In genomic region chr11:66617148-66617814, GRCh38 we compare ENCODE assay signal across 8 cellular contexts. TPM values are rescaled to one million over a fixed set of nuclear protein-coding genes. Genes with fewer than 3 reads are reported as not detected.
DNase-seq lines count a peak whose midpoint lies in the region; ATAC-seq, FAIRE-seq and TF ChIP-seq lines count a peak whose summit lies in the region.

No MANE protein-coding gene starts in this region.

- peaks cover 37% of the 10 kb centered on the region for H3K36me3 ChIP-seq in A673 (ENCODE audit: insufficient read depth, low read length, poor library complexity, severe bottlenecking)
- H3K36me3 ChIP-seq in RWPE2 (ENCODE audit: low read depth) = peaks cover 47% of the 10 kb centered on the region
- H3K36me3 ChIP-seq in naive thymus-derived CD4-positive, alpha-beta T cell (ENCODE audit: control insufficient read depth in 2 of 3, insufficient read depth in 3 of 3, low read length in 3 of 3) = peaks cover 0 to 11% (median 0%) of the 10 kb centered on the region in 3 experiments

- H3K4me1 ChIP-seq in A673 (ENCODE audit: insufficient read depth, low read length, poor library complexity, severe bottlenecking) = peaks cover 22% of the 10 kb centered on the region
- peaks cover 12% of the 10 kb centered on the region for H3K4me1 ChIP-seq in RWPE2 (ENCODE audit: insufficient read depth, poor library complexity, severe bottlenecking)
- H3K4me1 ChIP-seq in naive thymus-derived CD4-positive, alpha-beta T cell (ENCODE audit: control insufficient read depth in 2 of 2, insufficient read depth in 2 of 2, low read length in 2 of 2) = peaks cover 36 to 37% of the 10 kb centered on the region in 2 donors

- peak; percentile 18 for ATAC-seq in GM18907 (IDR thresholded peaks at IDR 0.05; ENCODE audit: unreplicated experiment)
- ATAC-seq in RWPE2 (ENCODE audit: low read depth) = peak; percentile 10; the same call in 2 of the 3 replicates
- no peak for ATAC-seq in effector memory CD8-positive, alpha-beta T cell (replicated peaks)
- ATAC-seq in naive thymus-derived CD4-positive, alpha-beta T cell = no peak
- no peak for ATAC-seq in HG03378 (IDR thresholded peaks at IDR 0.05; ENCODE audit: unreplicated experiment)

- H3K4me3 ChIP-seq in A673 (ENCODE audit: low read depth, low read length, poor library complexity, severe bottlenecking) = peak overlapping the region; percentile 80
- peak overlapping the region; percentile 55 for H3K4me3 ChIP-seq in RWPE2 (ENCODE audit: severe bottlenecking)
- peak overlapping the region; percentile 97 for H3K4me3 ChIP-seq in naive thymus-derived CD4-positive, alpha-beta T cell (ENCODE audit: low read length)

- H3K9me3 ChIP-seq in A673 (ENCODE audit: low read depth, low read length, poor library complexity, severe bottlenecking) = no peaks in the 10 kb centered on the region
- no peaks in the 10 kb centered on the region for H3K9me3 ChIP-seq in RWPE2 (ENCODE audit: severe bottlenecking)
- no peaks in the 10 kb centered on the region for H3K9me3 ChIP-seq in naive thymus-derived CD4-positive, alpha-beta T cell (ENCODE audit: control insufficient read depth in 2 of 3, low read length in 3 of 3)

- no peaks in the 10 kb centered on the region for H3K9me3 Mint-ChIP-seq in effector memory CD8-positive, alpha-beta T cell
- H3K9me3 Mint-ChIP-seq in naive thymus-derived CD4-positive, alpha-beta T cell = peaks cover 0 to 10% (median 0%) of the 10 kb centered on the region in 11 donors

- intact Hi-C loops in A673 (cut with micrococcal nuclease; ENCODE audit: unreplicated experiment) = loop anchor here (2.0 kb wide), 1 partner anchor 22 kb away; the partner anchor contains the start of gene RBM4
- intact Hi-C loops in naive thymus-derived CD4-positive, alpha-beta T cell (cut with micrococcal nuclease) = loop anchor here (2.0 to 10.0 kb wide), 10 partner anchors 40 to 1195 kb away; partner anchors contain the start of genes KDM2A (in 2 of the 2), ACTN3 (in 1 of the 2), CDK2AP2 (in 1 of the 2) and DPP3 (in 1 of the 2)

- TF ChIP-seq CTCF in A673 (conservative IDR thresholded peaks at IDR 0.05; ENCODE audit: low read depth, low read length) = no peak
- no peak for TF ChIP-seq CTCF in RWPE2 (IDR thresholded peaks at IDR 0.05; ENCODE audit: poor library complexity, severe bottlenecking)

- H3K36me3 Mint-ChIP-seq in effector memory CD8-positive, alpha-beta T cell (ENCODE audit: insufficient read depth) = peaks cover 59% of the 10 kb centered on the region
- H3K36me3 Mint-ChIP-seq in naive thymus-derived CD4-positive, alpha-beta T cell = peaks cover 4 to 37% (median 17%) of the 10 kb centered on the region in 5 donors

- H3K4me3 Mint-ChIP-seq in effector memory CD8-positive, alpha-beta T cell = peak overlapping the region; percentile 97 to 99
- H3K4me3 Mint-ChIP-seq in naive thymus-derived CD4-positive, alpha-beta T cell = peak overlapping the region; percentile 86 to 99 (median 98)

- no TSS peak for BruUV-seq in A673 (replicated peaks; lab: Mats Ljungman, UMichigan)

- H3K27me3 ChIP-seq in A673 (replicated peaks; ENCODE audit: insufficient read depth, low read depth, low read length, poor library complexity) = no peaks in the 10 kb centered on the region
- no peaks in the 10 kb centered on the region for H3K27me3 ChIP-seq in RWPE2 (ENCODE audit: insufficient read depth, poor library complexity, severe bottlenecking)
- H3K27me3 ChIP-seq in naive thymus-derived CD4-positive, alpha-beta T cell (ENCODE audit: control insufficient read depth in 2 of 2, insufficient read depth in 2 of 2, low read length in 2 of 2) = no peaks in the 10 kb centered on the region

- POLR2A ChIA-PET in A673 (lab: Charles Lee; ENCODE audit: low non-redundant PET) = interaction anchor here (0.5 kb wide), 1 partner anchor 24 kb away, joined by 4 read pairs; no protein-coding TSS in a partner anchor
- POLR2A ChIA-PET in naive thymus-derived CD4-positive, alpha-beta T cell (lab: Charles Lee) = interaction anchor here (0.6 to 12.0 kb wide), 31 partner anchors 8 to 1012 kb away, joined by 3 to 376 read pairs (median 4); partner anchors contain the start of genes ACTN3, CCDC87, CCS and CTSF

- peaks cover 52 to 64% of the 10 kb centered on the region in 2 donors for H3K4me1 Mint-ChIP-seq in effector memory CD8-positive, alpha-beta T cell (ENCODE audit: low read depth in 2 of 2)
- peaks cover 32 to 62% (median 52%) of the 10 kb centered on the region in 7 donors for H3K4me1 Mint-ChIP-seq in naive thymus-derived CD4-positive, alpha-beta T cell

- peak overlapping the region; percentile 94 for H3K27ac ChIP-seq in A673 (ENCODE audit: low read depth, low read length, poor library complexity, severe bottlenecking)
- peak overlapping the region; percentile 58 for H3K27ac ChIP-seq in RWPE2 (ENCODE audit: poor library complexity, severe bottlenecking)
- H3K27ac ChIP-seq in naive thymus-derived CD4-positive, alpha-beta T cell (ENCODE audit: low read depth, low read length) = peak overlapping the region; percentile 83

- H3K27me3 Mint-ChIP-seq in effector memory CD8-positive, alpha-beta T cell = no peaks in the 10 kb centered on the region
- peaks cover 0 to 3% (median 0%) of the 10 kb centered on the region in 5 donors for H3K27me3 Mint-ChIP-seq in naive thymus-derived CD4-positive, alpha-beta T cell

- DNase-seq in A673 (ENCODE audit: low spot score) = no peak
- DNase-seq in RWPE2 (ENCODE audit: low spot score) = no peak
- peak in 1 of 3 experiments; percentile 24 for DNase-seq in effector memory CD8-positive, alpha-beta T cell
- DNase-seq in naive thymus-derived CD4-positive, alpha-beta T cell = peak in 4 of 9 donors; percentile 28 to 59 (median 34)
- DNase-seq in NCI-H226 = no peak
- no peak for DNase-seq in HTR-8/SVneo (ENCODE audit: insufficient read length, low spot score)

- peak overlapping the region; percentile 98 to 100 for H3K27ac Mint-ChIP-seq in effector memory CD8-positive, alpha-beta T cell
- peak overlapping the region; percentile 96 to 99 (median 98) for H3K27ac Mint-ChIP-seq in naive thymus-derived CD4-positive, alpha-beta T cell

- CTCF ChIA-PET in A673 (lab: Charles Lee) = no interaction called here
- CTCF ChIA-PET in naive thymus-derived CD4-positive, alpha-beta T cell (lab: Charles Lee) = interaction anchor here (1.0 to 2.4 kb wide), 4 partner anchors 21 to 61 kb away, joined by 3 to 15 read pairs (median 9); partner anchors contain the start of genes RBM4 and RBM4B

- FAIRE-seq in HTR-8/SVneo (lab: Jason Lieb, UNC) = no peak

RNA-seq across cellular contexts. Expression of gene RBM14, which starts 0.9 kb away (rescaled TPM):
- 152 and 162 TPM in 2 replicates for total RNA-seq in A673 (2021)
- total RNA-seq in naive thymus-derived CD4-positive, alpha-beta T cell = 100 to 1,000 TPM; 165 to 543 (median 192) TPM
- polyA plus RNA-seq in naive thymus-derived CD4-positive, alpha-beta T cell = 100 to 1,000 TPM in 1 of 2 donors, 10 to 100 TPM in 1; 76.9 to 107 TPM

RNA-seq across cellular contexts. Expression of gene RBM4, which starts 21.2 kb away (rescaled TPM):
- total RNA-seq in A673 (2021) = 238 and 245 TPM in 2 replicates
- 100 to 1,000 TPM; 139 to 239 (median 198) TPM for total RNA-seq in naive thymus-derived CD4-positive, alpha-beta T cell
- 100 to 1,000 TPM; 266 to 284 TPM for polyA plus RNA-seq in naive thymus-derived CD4-positive, alpha-beta T cell

RNA-seq across cellular contexts. Expression of gene CCS, which starts 24.3 kb away (rescaled TPM):
- 43.8 and 56.8 TPM in 2 replicates for total RNA-seq in A673 (2021)
- total RNA-seq in naive thymus-derived CD4-positive, alpha-beta T cell = 10 to 100 TPM; 32.8 to 63.5 (median 42.5) TPM
- 10 to 100 TPM; 42.4 to 52.3 TPM for polyA plus RNA-seq in naive thymus-derived CD4-positive, alpha-beta T cell

RNA-seq across cellular contexts. Expression of gene CCDC87, which starts 24.4 kb away (rescaled TPM):
- 0.90 and 1.1 TPM in 2 replicates for total RNA-seq in A673 (2021)
- total RNA-seq in naive thymus-derived CD4-positive, alpha-beta T cell = 1 to 10 TPM in 2 of 5 experiments, under 1 TPM in 2, not detected in 1; 0.11 to 1.2 (median 0.60) TPM
- polyA plus RNA-seq in naive thymus-derived CD4-positive, alpha-beta T cell = not detected

RNA-seq across cellular contexts. Expression of gene CTSF, which starts 48.9 kb away (rescaled TPM):
- 3.7 and 6.9 TPM in 2 replicates for total RNA-seq in A673 (2021)
- total RNA-seq in naive thymus-derived CD4-positive, alpha-beta T cell = 10 to 100 TPM in 4 of 5 experiments, 1 to 10 TPM in 1; 2.3 to 49.7 (median 21.1) TPM
- 10 to 100 TPM; 27.3 to 28.8 TPM for polyA plus RNA-seq in naive thymus-derived CD4-positive, alpha-beta T cell

Comparison
In these comparisons a context has a peak if more than half of its experiments do, and no peak if none do; other contexts are left out.
1. ATAC-seq: peak in GM18907 (single experiment) and RWPE2 (single experiment); none in effector memory CD8-positive, alpha-beta T cell (single experiment), naive thymus-derived CD4-positive, alpha-beta T cell (single experiment) and HG03378 (single experiment).
2. Peak in every context shown above with its lines, with median percentiles within 50 percentile points of each other: H3K27ac ChIP-seq and H3K4me3 ChIP-seq.